ENCODE assay signal across 11 cellular contexts in genomic region chr4:108109997-108110416, GRCh38. TPM values are rescaled to one million over a fixed set of nuclear protein-coding genes. Genes with fewer than 3 reads are reported as not detected.
DNase-seq lines count a peak whose midpoint lies in the region; ATAC-seq lines count a peak whose summit lies in the region.
"Had no signal": no experiment of that assay in that cellular context is flagged by ENCODE, and none has a peak within 500 bp of the region (broad histone marks: within the 10 kb centered on the region; RNA-seq: fewer than 3 reads in every experiment).

No MANE protein-coding gene starts in this region.

- no peaks in the 10 kb centered on the region for H3K9me3 Mint-ChIP-seq in activated CD8-positive, alpha-beta T cell treated with anti-CD3 and anti-CD28 coated beads, Interleukin-2, amount 10 ng/mL, durations not matched to agents 7 days and 5 days (ENCODE audit: insufficient read depth)
- H3K9me3 Mint-ChIP-seq: nephron had no signal

- DNase-seq in activated CD8-positive, alpha-beta T cell treated with anti-CD3 and anti-CD28 coated beads, Interleukin-2, amount 10 ng/mL, durations not matched to agents 7 days and 5 days = no peak
- DNase-seq in ACHN = no peak
- no peak for DNase-seq in activated effector memory CD4-positive, alpha-beta T cell treated with Interleukin-2 at 50 U/mL for 16 hours
- no peak for DNase-seq in SHP77 (lab: John Stamatoyannopoulos, UW)
- no peak for DNase-seq in UCSD-AML1 (lab: John Stamatoyannopoulos, UW; ENCODE audit: unreplicated experiment)
- DNase-seq: NCI-H526 treated with DMSO at 0.1 percent for 48 hours had no signal

- H3K4me1 Mint-ChIP-seq in activated CD8-positive, alpha-beta T cell treated with anti-CD3 and anti-CD28 coated beads, Interleukin-2, amount 10 ng/mL, durations not matched to agents 7 days and 5 days (ENCODE audit: low read depth) = peaks cover 93% of the 10 kb centered on the region

- ATAC-seq in GM18502 (IDR thresholded peaks at IDR 0.05; ENCODE audit: poor library complexity, unreplicated experiment) (peak; percentile 78), GM19467 (IDR thresholded peaks at IDR 0.05; ENCODE audit: unreplicated experiment) (peak; percentile 69), HG03045 (IDR thresholded peaks at IDR 0.05; ENCODE audit: unreplicated experiment) (peak; percentile 66)
- ATAC-seq in activated CD8-positive, alpha-beta T cell treated with anti-CD3 and anti-CD28 coated beads, Interleukin-2, amount 10 ng/mL, durations not matched to agents 7 days and 5 days = no peak
- ATAC-seq: activated CD4-positive, CD25-positive, alpha-beta regulatory T cell treated with anti-CD3 and anti-CD28 coated beads, Interleukin-2, amount 50 U/mL, for 24 hours had no signal

- H3K4me3 Mint-ChIP-seq in activated CD8-positive, alpha-beta T cell treated with anti-CD3 and anti-CD28 coated beads, Interleukin-2, amount 10 ng/mL, durations not matched to agents 7 days and 5 days = peak overlapping the region; percentile 63
- H3K4me3 Mint-ChIP-seq: nephron had no signal

- in situ Hi-C loops in ACHN (cut with HindIII; ENCODE audit: low pct_ligation_motif_present, low pct_unique_long_range_greater_than_20kb, low sequenced_read_pairs) = no loop called here

- peak overlapping the region; percentile 87 for H3K27ac Mint-ChIP-seq in activated CD8-positive, alpha-beta T cell treated with anti-CD3 and anti-CD28 coated beads, Interleukin-2, amount 10 ng/mL, durations not matched to agents 7 days and 5 days

- CTCF ChIA-PET in activated CD8-positive, alpha-beta T cell treated with anti-CD3 and anti-CD28 coated beads, Interleukin-2, amount 10 ng/mL, durations not matched to agents 7 days and 5 days (lab: Charles Lee) = interaction anchor here (1.3 to 2.0 kb wide), 3 partner anchors 9 to 22 kb away, joined by 3 to 6 read pairs (median 5); no protein-coding TSS in a partner anchor

- POLR2A ChIA-PET in activated CD8-positive, alpha-beta T cell treated with anti-CD3 and anti-CD28 coated beads, Interleukin-2, amount 10 ng/mL, durations not matched to agents 7 days and 5 days (lab: Charles Lee) = interaction anchor here (3.0 to 3.1 kb wide), 3 partner anchors 16 to 49 kb away, joined by 9 to 14 read pairs (median 9); no protein-coding TSS in a partner anchor

- H3K27me3 Mint-ChIP-seq in activated CD8-positive, alpha-beta T cell treated with anti-CD3 and anti-CD28 coated beads, Interleukin-2, amount 10 ng/mL, durations not matched to agents 7 days and 5 days (ENCODE audit: low read depth) = no peaks in the 10 kb centered on the region

- peaks cover 65% of the 10 kb centered on the region for H3K36me3 Mint-ChIP-seq in activated CD8-positive, alpha-beta T cell treated with anti-CD3 and anti-CD28 coated beads, Interleukin-2, amount 10 ng/mL, durations not matched to agents 7 days and 5 days (ENCODE audit: low read depth)

RNA-seq across cellular contexts. Expression of gene LEF1, which starts 58.7 kb away (rescaled TPM):
- 100 to 1,000 TPM; 205 to 246 TPM for total RNA-seq in activated CD8-positive, alpha-beta T cell treated with anti-CD3 and anti-CD28 coated beads, Interleukin-2, amount 10 ng/mL, durations not matched to agents 7 days and 5 days
